In the genomic region with DNA sequence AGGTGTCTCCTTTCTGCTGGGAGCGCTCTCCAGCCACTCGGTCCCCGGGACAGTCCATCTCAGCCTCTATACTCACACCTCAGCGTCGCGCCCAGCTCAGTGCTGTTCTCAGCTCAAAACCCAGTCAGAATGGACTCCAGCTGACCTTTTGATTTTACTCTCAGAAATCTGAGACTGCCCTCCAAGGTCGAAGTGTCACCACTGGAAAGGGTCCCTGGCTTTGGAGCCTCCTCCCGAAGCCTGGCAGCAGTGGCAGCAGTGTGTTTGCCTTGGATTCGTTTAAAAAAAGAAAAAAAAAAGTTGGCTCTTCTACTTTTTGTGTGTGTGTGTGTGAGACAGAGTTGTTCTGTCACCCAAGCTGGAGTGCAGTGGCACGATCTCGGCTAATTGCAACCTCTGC, we compare ENCODE assay signal across 19 cellular contexts.
"Had no signal": no experiment of that assay in that cellular context is flagged by ENCODE, and none has a peak within 500 bp of the region (broad histone marks: within the 10 kb centered on the region; RNA-seq: fewer than 3 reads in every experiment).

No MANE protein-coding gene starts in this region.

- H3K4me1 Mint-ChIP-seq: brain, neural crest cell had no signal

- DNase-seq: activated CD4-positive, alpha-beta T cell treated with anti-CD3 and anti-CD28 coated beads for 1 hour; activated naive CD8-positive, alpha-beta T cell treated with anti-CD3 and anti-CD28 coated beads, Interleukin-2, amount 10 ng/mL, durations not matched to agents 7 days and 5 days; activated T-cell treated with anti-CD3 and anti-CD28 coated beads for 4 hours; caudate nucleus; effector CD4-positive, alpha-beta T cell; heart right ventricle; sigmoid colon; SK-N-SH; stimulated activated CD4-positive, alpha-beta T cell treated with anti-CD3 and anti-CD28 coated beads, Interleukin-15, amount 100 ng/mL, for 24 hours; testis; WERI-Rb-1 had no signal

- ATAC-seq: heart right ventricle; stimulated activated memory B cell treated with anti-CD40 and anti-IgM and Interleukin-4, amounts not matched to agents 10 μg/mL and 1 μg/mL and 100 μg/mL, for 72 hours had no signal

- H3K4me3 Mint-ChIP-seq: activated naive CD8-positive, alpha-beta T cell treated with anti-CD3 and anti-CD28 coated beads, Interleukin-2, amount 10 ng/mL, durations not matched to agents 7 days and 5 days; brain; dendritic cell treated with granulocyte-macrophage colony-stimulating factor and Interleukin-4, amounts not matched to agents 40 ng/mL and 50 ng/mL, for 4 days; memory B cell; neural crest cell; stimulated activated memory B cell treated with anti-CD40 and anti-IgM and Interleukin-4, amounts not matched to agents 10 μg/mL and 1 μg/mL and 100 μg/mL, for 72 hours; type B pancreatic cell had no signal

- H3K4me3 ChIP-seq: heart right ventricle, sigmoid colon, smooth muscle cell, testis, vagina had no signal

- H3K9me3 Mint-ChIP-seq: activated naive CD8-positive, alpha-beta T cell treated with anti-CD3 and anti-CD28 coated beads, Interleukin-2, amount 10 ng/mL, durations not matched to agents 7 days and 5 days; brain; dendritic cell treated with granulocyte-macrophage colony-stimulating factor and Interleukin-4, amounts not matched to agents 40 ng/mL and 50 ng/mL, for 4 days; memory B cell; neural crest cell; stimulated activated memory B cell treated with anti-CD40 and anti-IgM and Interleukin-4, amounts not matched to agents 10 μg/mL and 1 μg/mL and 100 μg/mL, for 72 hours; type B pancreatic cell had no signal

- H3K27ac ChIP-seq: heart right ventricle, sigmoid colon, testis, vagina, WERI-Rb-1 had no signal

- H3K4me1 ChIP-seq: sigmoid colon, testis had no signal

- H3K27me3 ChIP-seq: heart right ventricle, sigmoid colon, testis, vagina had no signal

- H3K9me3 ChIP-seq: heart right ventricle, sigmoid colon, SK-N-SH, testis, vagina had no signal

- H3K27me3 Mint-ChIP-seq: activated naive CD8-positive, alpha-beta T cell treated with anti-CD3 and anti-CD28 coated beads, Interleukin-2, amount 10 ng/mL, durations not matched to agents 7 days and 5 days; brain; dendritic cell treated with granulocyte-macrophage colony-stimulating factor and Interleukin-4, amounts not matched to agents 40 ng/mL and 50 ng/mL, for 4 days; memory B cell; stimulated activated memory B cell treated with anti-CD40 and anti-IgM and Interleukin-4, amounts not matched to agents 10 μg/mL and 1 μg/mL and 100 μg/mL, for 72 hours; type B pancreatic cell had no signal

- H3K27ac Mint-ChIP-seq: activated naive CD8-positive, alpha-beta T cell treated with anti-CD3 and anti-CD28 coated beads, Interleukin-2, amount 10 ng/mL, durations not matched to agents 7 days and 5 days; brain; dendritic cell treated with granulocyte-macrophage colony-stimulating factor and Interleukin-4, amounts not matched to agents 40 ng/mL and 50 ng/mL, for 4 days; memory B cell; stimulated activated memory B cell treated with anti-CD40 and anti-IgM and Interleukin-4, amounts not matched to agents 10 μg/mL and 1 μg/mL and 100 μg/mL, for 72 hours; type B pancreatic cell had no signal

- H3K36me3 ChIP-seq: WERI-Rb-1 had no signal
